In genomic region chr1:145927073-145927886, GRCh38 we compare ENCODE assay signal across 8 cellular contexts. TPM values are rescaled to one million over a fixed set of nuclear protein-coding genes. Genes with fewer than 3 reads are reported as not detected.
DNase-seq lines count a peak whose midpoint lies in the region; ATAC-seq, FAIRE-seq and TF ChIP-seq lines count a peak whose summit lies in the region.

Gene RBM8A (minus strand): TSS chr1:145927484. CDS start chr1:145927426, 58 bp downstream.

- POLR2A ChIA-PET in endothelial cell of umbilical vein (lab: Charles Lee): interaction anchor here (1.0 to 1.7 kb wide), 10 partner anchors 9 to 103 kb away, joined by 3 to 11 read pairs (median 4); partner anchors contain the start of genes ANKRD34A, LIX1L, PEX11B and PIAS3

- H3K27ac ChIP-seq in OCI-LY1 (ENCODE audit: low read depth, low read length, poor library complexity, severe bottlenecking) (peak within 1 kb of the TSS; percentile 96), endothelial cell of umbilical vein (ENCODE audit: insufficient read depth, low read depth, low read length) (peak within 1 kb of the TSS; percentile 94)

- ATAC-seq in GM21515 (IDR thresholded peaks at IDR 0.05; ENCODE audit: unreplicated experiment): peak; percentile 87

- dilution Hi-C loops in endothelial cell of umbilical vein (cut with MboI; ENCODE audit: extremely low pct_ligation_motif_present, low sequenced_read_pairs): no loop called here

- intact Hi-C loops in endothelial cell of umbilical vein (cut with micrococcal nuclease): loop anchor here (1.0 to 5.0 kb wide), 3 partner anchors 30 to 37 kb away; partner anchors contain the start of genes ANKRD34A and POLR3GL

- DNase-seq in DMS114 treated with DMSO at 0.1 percent for 48 hours (lab: John Stamatoyannopoulos, UW; ENCODE audit: unreplicated experiment): peak; percentile 100
- peak; percentile 63 for DNase-seq in HuH-7 (ENCODE audit: low spot score)
- DNase-seq in activated CD8-positive, alpha-beta memory T cell treated with anti-CD3 and anti-CD28 coated beads, Interleukin-2, amount 50 U/mL, for 4 hours: peak; percentile 91
- DNase-seq in endothelial cell of umbilical vein (ENCODE audit: low read depth, low spot score): peak; percentile 99
- DNase-seq in midbrain (lab: John Stamatoyannopoulos, UW): peak; percentile 97
- DNase-seq in stimulated activated CD8-positive, alpha-beta memory T cell treated with anti-CD3 and anti-CD28 coated beads, Interleukin-2, amount 100 ng/mL, for 1 hour (ENCODE audit: low read depth in 2 of 2): peak; percentile 83 to 85

- CTCF ChIA-PET in endothelial cell of umbilical vein (lab: Charles Lee): interaction anchor here (0.6 to 2.2 kb wide), 25 partner anchors 8 to 111 kb away, joined by 3 to 23 read pairs (median 5); partner anchors contain the start of genes ANKRD34A, LIX1L, NUDT17 and PEX11B

- H3K9ac ChIP-seq in OCI-LY1 (ENCODE audit: low read length) (peak within 1 kb of the TSS; percentile 98), endothelial cell of umbilical vein (replicated peaks; ENCODE audit: extremely low read depth, insufficient read depth, low read length) (peak within 1 kb of the TSS; percentile 99)

- peaks cover 27% of the 10 kb centered on the region for H3K4me1 ChIP-seq in OCI-LY1 (ENCODE audit: insufficient read depth, low read length, severe bottlenecking)
- peaks cover 8% of the 10 kb centered on the region for H3K4me1 ChIP-seq in endothelial cell of umbilical vein (ENCODE audit: control insufficient read depth, extremely low read depth, insufficient read depth, low read length)

- peaks cover 4% of the 10 kb centered on the region; the same call in 1 of the 2 replicates for H3F3A ChIP-seq in OCI-LY1 (ENCODE audit: insufficient read depth, low read length)

- TF ChIP-seq CTCF in OCI-LY1 (IDR thresholded peaks at IDR 0.05; ENCODE audit: low read length) (peak; percentile 68), endothelial cell of umbilical vein (IDR thresholded peaks at IDR 0.05; ENCODE audit: extremely low read depth in 1 of 2, insufficient read depth in 1 of 2, low read depth in 1 of 2, low read length in 2 of 2) (peak; percentile 64 to 70)

- H3K4me2 ChIP-seq in OCI-LY1 (ENCODE audit: low read length): peak within 1 kb of the TSS; percentile 87
- peak within 1 kb of the TSS; percentile 95 for H3K4me2 ChIP-seq in endothelial cell of umbilical vein (ENCODE audit: insufficient read depth, low read length)

- no peak within 1 kb of the TSS for H2AFZ ChIP-seq in OCI-LY1 (ENCODE audit: low read length)
- peak within 1 kb of the TSS; percentile 60 for H2AFZ ChIP-seq in endothelial cell of umbilical vein (ENCODE audit: low read depth, low read length)

- H4K20me1 ChIP-seq in OCI-LY1 (ENCODE audit: insufficient read depth, low read length): no peaks in the 10 kb centered on the region
- H4K20me1 ChIP-seq in endothelial cell of umbilical vein (replicated peaks; ENCODE audit: control insufficient read depth, extremely low read depth, insufficient read depth, low read length): no peaks in the 10 kb centered on the region

- TF ChIP-seq POLR2A in endothelial cell of umbilical vein (IDR thresholded peaks at IDR 0.05; ENCODE audit: low read depth, low read length): peak; percentile 88

- H3K9me1 ChIP-seq in endothelial cell of umbilical vein (replicated peaks; ENCODE audit: control insufficient read depth, extremely low read depth, insufficient read depth, low read length): no peaks in the 10 kb centered on the region

- H3K27me3 ChIP-seq in OCI-LY1 (ENCODE audit: insufficient read depth, low read length) (no peaks in the 10 kb centered on the region), endothelial cell of umbilical vein (ENCODE audit: control insufficient read depth in 2 of 2, insufficient read depth in 2 of 2, low read length in 2 of 2) (no peaks in the 10 kb centered on the region)

- peak; percentile 94 for FAIRE-seq in endothelial cell of umbilical vein (lab: Jason Lieb, UNC)

- peaks cover 9% of the 10 kb centered on the region for H3K79me2 ChIP-seq in OCI-LY1 (ENCODE audit: insufficient read depth, low read length)
- H3K79me2 ChIP-seq in endothelial cell of umbilical vein (ENCODE audit: control insufficient read depth, insufficient read depth, low read length): peaks cover 13% of the 10 kb centered on the region

- H3K9me3 ChIP-seq in OCI-LY1 (ENCODE audit: low read length) (no peaks in the 10 kb centered on the region), endothelial cell of umbilical vein (replicated peaks; ENCODE audit: control insufficient read depth, insufficient read depth, low read length) (no peaks in the 10 kb centered on the region)

- H3K9me2 ChIP-seq in OCI-LY1 (ENCODE audit: low read depth, low read length): no peaks in the 10 kb centered on the region

- H3K4me3 ChIP-seq in OCI-LY1 (ENCODE audit: low read depth, low read length, poor library complexity, severe bottlenecking) (peak within 1 kb of the TSS; percentile 85), endothelial cell of umbilical vein (replicated peaks in 1 of 3; ENCODE audit: insufficient read depth in 1 of 3, low read depth in 1 of 3, low read length in 3 of 3) (peak within 1 kb of the TSS; percentile 80 to 89 (median 80))

- no TSS peak for BruUV-seq in endothelial cell of umbilical vein (replicated peaks; lab: Mats Ljungman, UMichigan)

- H3K36me3 ChIP-seq in OCI-LY1 (ENCODE audit: insufficient read depth, low read length) (peaks cover 25% of the 10 kb centered on the region), endothelial cell of umbilical vein (ENCODE audit: control insufficient read depth in 2 of 2, extremely low read depth in 1 of 2, insufficient read depth in 2 of 2, low read length in 2 of 2) (peaks cover 6% of the 10 kb centered on the region in 2 experiments)

TF ChIP-seq in endothelial cell of umbilical vein, 7 proteins besides CTCF, POLR2A, EP300 and RAD21:
- TF ChIP-seq GATA2 (IDR thresholded peaks at IDR 0.05; ENCODE audit: insufficient read depth, insufficient read length, low read depth, low read length) (no peak), POLR2AphosphoS5 (IDR thresholded peaks at IDR 0.05; ENCODE audit: insufficient read depth, low read depth, low read length) (peak; percentile 81)

RNA-seq across cellular contexts. Expression of gene RBM8A, which starts in this region (rescaled TPM):
- 194 and 200 TPM in 2 replicates for total RNA-seq in endothelial cell of umbilical vein
- polyA plus RNA-seq in endothelial cell of umbilical vein: 101 and 192 TPM in 2 replicates
- polyA plus RNA-seq in endothelial cell of umbilical vein (2011; cell fraction: cytosol; rRNA removed): 216 and 336 TPM in 2 replicates
- polyA plus RNA-seq in endothelial cell of umbilical vein (2011; cell fraction: nucleus; rRNA removed): 97.5 and 169 TPM in 2 replicates
- polyA plus RNA-seq in endothelial cell of umbilical vein (2012): 204 and 291 TPM in 2 replicates
- polyA minus RNA-seq in endothelial cell of umbilical vein: 54.6 and 71.6 TPM in 2 replicates
- 52.4 TPM for polyA minus RNA-seq in endothelial cell of umbilical vein (2011; cell fraction: cytosol; rRNA and poly(A)+ RNA removed)
- polyA minus RNA-seq in endothelial cell of umbilical vein (2011; cell fraction: nucleus; rRNA and poly(A)+ RNA removed): 25.6 and 33.6 TPM in 2 replicates

Comparison
In these comparisons a context has a peak if more than half of its experiments do, and no peak if none do; other contexts are left out.
1. Peak in every context shown above with its lines: DNase-seq, ATAC-seq, H3K4me3 ChIP-seq and H3K27ac ChIP-seq.